ENCODE assay signal across 16 cellular contexts in genomic region chr1:245603311-245603865, GRCh38.
DNase-seq lines count a peak whose midpoint lies in the region; ATAC-seq and TF ChIP-seq lines count a peak whose summit lies in the region.
"Had no signal": no experiment of that assay in that cellular context is flagged by ENCODE, and none has a peak within 500 bp of the region (broad histone marks: within the 10 kb centered on the region; RNA-seq: fewer than 3 reads in every experiment).

No MANE protein-coding gene starts in this region.

- peaks cover 46% of the 10 kb centered on the region for H3K4me1 Mint-ChIP-seq in brain
- H3K4me1 Mint-ChIP-seq in nephron progenitor cell: peaks cover 69% of the 10 kb centered on the region
- H3K4me1 Mint-ChIP-seq: CD4-positive, alpha-beta memory T cell had no signal

- TF ChIP-seq POLR2A in GM18505 (IDR thresholded peaks at IDR 0.05; ENCODE audit: borderline replicate concordance, extremely low read depth, insufficient read depth, insufficient read length): no peak

- no peak overlapping the region for H3K4me3 Mint-ChIP-seq in brain
- H3K4me3 Mint-ChIP-seq in nephron progenitor cell: no peak overlapping the region
- H3K4me3 Mint-ChIP-seq: CD4-positive, alpha-beta memory T cell; GM23338; H9 had no signal

- ATAC-seq in GM18505 (IDR thresholded peaks at IDR 0.05; ENCODE audit: unreplicated experiment): no peak
- no peak for ATAC-seq in HG03565 (IDR thresholded peaks at IDR 0.05; ENCODE audit: unreplicated experiment)
- ATAC-seq: GM23338, HCT116 had no signal

- DNase-seq in choroid plexus epithelial cell (ENCODE audit: low read depth): peak; percentile 88
- peak; percentile 59 for DNase-seq in fibroblast of mammary gland (ENCODE audit: low read depth)
- DNase-seq in nephron progenitor cell: no peak
- no peak for DNase-seq in NCI-H774 (lab: John Stamatoyannopoulos, UW)
- no peak for DNase-seq in activated gamma-delta T cell (lab: John Stamatoyannopoulos, UW)
- DNase-seq: C1 segment of cervical spinal cord; Calu3; CD4-positive, alpha-beta memory T cell; COR-L47; DND-41 had no signal

- TF ChIP-seq CTCF in brain (conservative IDR thresholded peaks at IDR 0.05): no peak
- TF ChIP-seq CTCF in choroid plexus epithelial cell (conservative IDR thresholded peaks at IDR 0.05; ENCODE audit: low read depth, low read length): no peak
- TF ChIP-seq CTCF in fibroblast of mammary gland (conservative IDR thresholded peaks at IDR 0.05; ENCODE audit: control insufficient read depth, insufficient read depth, low read depth, low read length): no peak
- no peak for TF ChIP-seq CTCF in nephron progenitor cell (IDR thresholded peaks at IDR 0.05)

- H3K4me3 ChIP-seq in choroid plexus epithelial cell (ENCODE audit: low read depth, low read length): no peak overlapping the region
- H3K4me3 ChIP-seq in fibroblast of mammary gland (ENCODE audit: control insufficient read depth, low read depth, low read length): no peak overlapping the region
- H3K4me3 ChIP-seq: GM23338 had no signal

- H3K36me3 Mint-ChIP-seq in brain (peaks cover 8% of the 10 kb centered on the region), nephron progenitor cell (ENCODE audit: low read depth) (peaks cover 33% of the 10 kb centered on the region)
- H3K36me3 Mint-ChIP-seq: CD4-positive, alpha-beta memory T cell had no signal

- no peaks in the 10 kb centered on the region for H3K27me3 Mint-ChIP-seq in brain
- no peaks in the 10 kb centered on the region for H3K27me3 Mint-ChIP-seq in nephron progenitor cell (ENCODE audit: low read depth, poor library complexity)

- peaks cover 0 to 2% (median 0%) of the 10 kb centered on the region in 5 experiments for H3K9me3 Mint-ChIP-seq in brain
- peaks cover 1% of the 10 kb centered on the region for H3K9me3 Mint-ChIP-seq in nephron progenitor cell
- H3K9me3 Mint-ChIP-seq: CD4-positive, alpha-beta memory T cell; GM23338; H9 had no signal

- H3K27ac Mint-ChIP-seq in brain: peak overlapping the region in 3 of 5 experiments; percentile 11 to 74 (median 38)
- H3K27ac Mint-ChIP-seq in nephron progenitor cell: peak overlapping the region; percentile 92
- H3K27ac Mint-ChIP-seq: CD4-positive, alpha-beta memory T cell; GM23338; H9 had no signal

Comparison
In these comparisons a context has a peak if more than half of its experiments do, and no peak if none do; other contexts are left out.
1. DNase-seq: peak in choroid plexus epithelial cell (single experiment) and fibroblast of mammary gland (single experiment); none in nephron progenitor cell (single experiment), NCI-H774 (single experiment) and activated gamma-delta T cell (single experiment).